In genomic region chr11:102291831-102292230, GRCh38 we compare ENCODE assay signal across 25 cellular contexts.
"Had no signal": no experiment of that assay in that cellular context is flagged by ENCODE, and none has a peak within 500 bp of the region (broad histone marks: within the 10 kb centered on the region; RNA-seq: fewer than 3 reads in every experiment).

No MANE protein-coding gene starts in this region.

- H3K9me3 ChIP-seq: gastroesophageal sphincter, neutrophil, uterus had no signal

- H3K27me3 Mint-ChIP-seq: progenitor cell of endocrine pancreas; stimulated activated naive CD8-positive, alpha-beta T cell treated with anti-CD3 and anti-CD28 coated beads, Interleukin-15, amount 100 ng/mL, for 72 hours; type B pancreatic cell had no signal

- H3K36me3 ChIP-seq: gastroesophageal sphincter, neutrophil, uterus, WERI-Rb-1 had no signal

- DNase-seq: activated CD4-positive, CD25-positive, alpha-beta regulatory T cell treated with anti-CD3 and anti-CD28 coated beads, Interleukin-2, amount 50 U/mL, for 72 hours; activated CD8-positive, alpha-beta memory T cell treated with anti-CD3 and anti-CD28 coated beads, Interleukin-2, amount 50 U/mL, for 4 hours; activated gamma-delta T cell treated with Interleukin-2 at 50 U/mL for 16 hours; activated T-cell treated with anti-CD3 and anti-CD28 coated beads, Interleukin-2, amount 50 U/mL, for 1 hour; anterior cingulate cortex; left cardiac atrium; mammary epithelial cell; nephron progenitor cell; stimulated activated CD4-positive, alpha-beta T cell treated with anti-CD3 and anti-CD28 coated beads, Interleukin-12 subunit alpha, Interleukin-12 subunit beta, amount 100 ng/mL, for 4 hours; stimulated activated CD4-positive, alpha-beta T cell treated with anti-CD3 and anti-CD28 coated beads, Interleukin-4, amount 100 ng/mL, for 1 hour; stimulated activated naive CD8-positive, alpha-beta T cell treated with anti-CD3 and anti-CD28 coated beads, Interleukin-15, amount 100 ng/mL, for 72 hours; substantia nigra; T1000; uterus; WERI-Rb-1 had no signal

- H3K4me3 ChIP-seq: coronary artery, gastroesophageal sphincter, hepatocyte, skin epidermis, uterus had no signal

- H3K27ac ChIP-seq: coronary artery, gastroesophageal sphincter, hepatocyte, neutrophil, skin epidermis, uterus, WERI-Rb-1 had no signal

- H3K4me3 Mint-ChIP-seq: activated T-helper 1 cell treated with anti-CD3 and anti-CD28 coated beads, Interleukin-12 subunit alpha, Interleukin-12 subunit beta, Interleukin-2, Interleukin-4 antibody, amounts not matched to agents 30 ng/mL and 10 ng/mL and 1 ng/mL, durations not matched to agents 14 hours and 24 hours and 36 hours; nephron progenitor cell; stimulated activated naive CD8-positive, alpha-beta T cell treated with anti-CD3 and anti-CD28 coated beads, Interleukin-15, amount 100 ng/mL, for 72 hours; T-helper 1 cell treated with Interleukin-12 subunit alpha and Interleukin-12 subunit beta and Interleukin-4 antibody, amounts not matched to agents 30 μg/mL and 1 μg/mL, for 36 hours; type B pancreatic cell had no signal

- H3K36me3 Mint-ChIP-seq: activated naive CD4-positive, alpha-beta T cell treated with anti-CD3 and anti-CD28 coated beads, Interleukin-2, amount 50 U/mL, for 72 hours had no signal

- H3K27me3 ChIP-seq: gastroesophageal sphincter, hepatocyte, neutrophil, uterus had no signal

- H3K9me3 Mint-ChIP-seq: activated naive CD4-positive, alpha-beta T cell treated with anti-CD3 and anti-CD28 coated beads, Interleukin-2, amount 50 U/mL, for 72 hours; activated T-helper 1 cell treated with anti-CD3 and anti-CD28 coated beads, Interleukin-12 subunit alpha, Interleukin-12 subunit beta, Interleukin-2, Interleukin-4 antibody, amounts not matched to agents 30 ng/mL and 10 ng/mL and 1 ng/mL, durations not matched to agents 14 hours and 24 hours and 36 hours; stimulated activated naive CD8-positive, alpha-beta T cell treated with anti-CD3 and anti-CD28 coated beads, Interleukin-15, amount 100 ng/mL, for 72 hours; T-helper 1 cell treated with Interleukin-12 subunit alpha and Interleukin-12 subunit beta and Interleukin-4 antibody, amounts not matched to agents 30 μg/mL and 1 μg/mL, for 36 hours; type B pancreatic cell had no signal

- H3K27ac Mint-ChIP-seq: nephron progenitor cell; progenitor cell of endocrine pancreas; stimulated activated naive CD8-positive, alpha-beta T cell treated with anti-CD3 and anti-CD28 coated beads, Interleukin-15, amount 100 ng/mL, for 72 hours; T-helper 1 cell treated with Interleukin-12 subunit alpha and Interleukin-12 subunit beta and Interleukin-4 antibody, amounts not matched to agents 30 μg/mL and 1 μg/mL, for 36 hours; type B pancreatic cell had no signal
